In the genomic region with DNA sequence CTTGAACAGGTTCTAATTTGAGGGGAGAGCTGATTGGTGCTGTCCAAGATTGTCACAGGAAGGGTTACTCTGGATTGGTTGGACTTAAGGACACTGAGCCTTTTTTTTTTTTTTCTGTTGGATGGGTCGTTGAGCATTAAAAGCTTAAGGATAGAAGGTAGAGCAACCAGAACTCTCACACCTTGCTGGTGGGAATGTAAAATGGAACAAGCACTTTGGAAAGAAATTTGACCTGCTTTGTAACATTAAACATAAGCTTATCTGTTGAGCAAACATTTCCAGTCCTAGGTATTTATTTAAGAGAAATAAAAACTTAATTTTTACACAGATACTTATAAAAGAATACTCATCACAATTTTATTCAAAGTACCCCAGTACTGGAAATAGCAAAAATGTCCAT, we compare ENCODE assay signal across 34 cellular contexts. TPM values are rescaled to one million over a fixed set of nuclear protein-coding genes. Genes with fewer than 3 reads are reported as not detected.
"Had no signal": no experiment of that assay in that cellular context is flagged by ENCODE, and none has a peak within 500 bp of the region (broad histone marks: within the 10 kb centered on the region; RNA-seq: fewer than 3 reads in every experiment).

No MANE protein-coding gene starts in this region.

- ATAC-seq: activated CD4-positive, alpha-beta T cell treated with anti-CD3 and anti-CD28 coated beads for 36 hours; activated CD8-positive, alpha-beta T cell treated with anti-CD3 and anti-CD28 coated beads, Interleukin-2, amount 10 ng/mL, durations not matched to agents 7 days and 5 days; activated naive CD4-positive, alpha-beta T cell treated with anti-CD3 and anti-CD28 coated beads, Interleukin-2, amount 50 U/mL, for 72 hours; PC-3 had no signal

- H3K27ac ChIP-seq: adrenal gland, RWPE1, SJCRH30, SK-N-MC had no signal

- H3K9me3 ChIP-seq: adrenal gland, body of pancreas had no signal

- FAIRE-seq: astrocyte, RCC 7860 had no signal

- H3K36me3 ChIP-seq: adrenal gland, breast epithelium, SJCRH30 had no signal

- DNase-seq: activated CD4-positive, alpha-beta T cell treated with anti-CD3 and anti-CD28 coated beads for 36 hours; activated CD4-positive, alpha-beta T cell treated with anti-CD3 and anti-CD28 coated beads, Interleukin-2, amount 10 ng/mL, durations not matched to agents 7 days and 5 days; activated CD4-positive, alpha-beta T cell treated with anti-CD3 and anti-CD28 coated beads, Interleukin-2, amount 50 U/mL, for 48 hours; activated CD8-positive, alpha-beta T cell treated with anti-CD3 and anti-CD28 coated beads, Interleukin-2, amount 10 ng/mL, durations not matched to agents 7 days and 5 days; activated gamma-delta T cell treated with Interleukin-2 at 50 U/mL for 16 hours; activated naive CD4-positive, alpha-beta T cell treated with anti-CD3 and anti-CD28 coated beads for 36 hours; activated T-cell treated with anti-CD3 and anti-CD28 coated beads, Interleukin-2, amount 50 U/mL, for 24 hours; NCI-H1092 treated with DMSO at 0.1 percent for 48 hours; NCI-H1417; NCI-H146; NCI-H187; NCI-H2029 treated with DMSO at 0.1 percent for 48 hours; NCI-H2107; NCI-H2171; NCI-H510A; NCI-H526; NCI-H748 treated with DMSO at 0.1 percent for 48 hours; NK-92 treated with Interleukin-12 subunit alpha and Interleukin-12 subunit beta, amount 100 ng/mL, for 24 hours; PC-3; SHP77; SJCRH30; T1000 had no signal

- H3K27me3 ChIP-seq: body of pancreas, breast epithelium, SJCRH30 had no signal

- H3K4me1 ChIP-seq: adrenal gland, breast epithelium, SJCRH30 had no signal

- H3K4me3 ChIP-seq: adrenal gland, body of pancreas, breast epithelium, SJCRH30, SK-N-MC had no signal

RNA-seq across cellular contexts. Expression of a gene that starts 29.8 kb away (rescaled TPM):
- total RNA-seq: activated CD4-positive, alpha-beta T cell treated with anti-CD3 and anti-CD28 coated beads for 36 hours; activated CD4-positive, alpha-beta T cell treated with anti-CD3 and anti-CD28 coated beads, Interleukin-2, amount 10 ng/mL, durations not matched to agents 7 days and 5 days; activated CD8-positive, alpha-beta T cell treated with anti-CD3 and anti-CD28 coated beads, Interleukin-2, amount 10 ng/mL, durations not matched to agents 7 days and 5 days; activated naive CD4-positive, alpha-beta T cell treated with anti-CD3 and anti-CD28 coated beads for 36 hours; activated naive CD4-positive, alpha-beta T cell treated with anti-CD3 and anti-CD28 coated beads, Interleukin-2, amount 50 U/mL, for 72 hours; activated T-helper 1 cell treated with anti-CD3 and anti-CD28 coated beads, Interleukin-12 subunit alpha, Interleukin-12 subunit beta, Interleukin-2, Interleukin-4 antibody, amounts not matched to agents 30 ng/mL and 10 ng/mL and 1 ng/mL, durations not matched to agents 14 hours and 24 hours and 36 hours; astrocyte; M059J; PC-3; SJCRH30; T-helper 1 cell treated with Interleukin-12 subunit alpha and Interleukin-12 subunit beta and Interleukin-4 antibody, amounts not matched to agents 30 ng/mL and 1 ng/mL, for 36 hours; T-helper 2 cell treated with Interferon-gamma antibody and Interleukin-4, amounts not matched to agents 100 ng/mL and 5 ng/mL, for 36 hours had no signal
